15 cellular contexts compared by ENCODE assay signal in the genomic region with DNA sequence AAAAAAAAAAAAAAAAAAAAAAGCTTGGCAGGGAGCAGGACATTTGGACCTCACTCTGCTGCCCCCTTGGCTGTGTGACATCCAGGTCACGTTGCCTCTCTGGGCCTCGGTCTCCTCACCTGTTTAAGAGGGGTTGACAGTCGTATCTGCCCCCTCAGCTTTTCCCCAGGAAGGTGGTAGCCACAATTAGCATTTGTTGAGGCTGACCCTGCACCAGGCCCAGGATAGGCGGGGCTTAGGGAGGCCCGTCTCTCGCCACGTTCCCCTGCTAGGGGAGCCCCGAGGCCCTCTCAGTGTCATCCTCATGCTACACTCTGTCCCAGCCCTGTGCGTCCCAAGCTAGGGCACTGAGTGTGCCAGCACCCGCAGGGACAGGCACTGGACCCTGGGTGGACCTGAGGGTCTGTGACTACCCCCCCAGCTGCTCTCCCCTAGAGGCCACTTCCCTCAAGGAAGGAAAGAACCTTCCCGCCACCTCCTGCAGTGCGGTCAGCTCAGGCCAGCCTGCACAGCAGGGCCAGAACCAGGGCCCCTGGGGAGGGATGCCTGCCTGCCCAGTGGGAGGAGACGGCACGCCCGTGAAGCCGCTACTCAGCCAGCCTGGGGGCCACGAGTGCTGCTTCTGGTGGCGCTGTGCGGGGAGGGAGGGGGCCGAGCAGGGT. TPM values are rescaled to one million over a fixed set of nuclear protein-coding genes. Genes with fewer than 3 reads are reported as not detected.
DNase-seq lines count a peak whose midpoint lies in the region; ATAC-seq, FAIRE-seq and TF ChIP-seq lines count a peak whose summit lies in the region.
"Had no signal": no experiment of that assay in that cellular context is flagged by ENCODE, and none has a peak within 500 bp of the region (broad histone marks: within the 10 kb centered on the region; RNA-seq: fewer than 3 reads in every experiment).

No MANE protein-coding gene starts in this region.

- ATAC-seq in A549, result no peak
- ATAC-seq in stimulated activated naive CD8-positive, alpha-beta T cell treated with anti-CD3 and anti-CD28 coated beads, Interleukin-15, amount 100 ng/mL, for 72 hours, result no peak
- ATAC-seq: stimulated activated effector memory CD8-positive, alpha-beta T cell treated with anti-CD3 and anti-CD28 coated beads, Interleukin-12 subunit alpha, Interleukin-12 subunit beta, amount 100 ng/mL, for 72 hours had no signal

- H3K27me3 Mint-ChIP-seq in stimulated activated naive CD8-positive, alpha-beta T cell treated with anti-CD3 and anti-CD28 coated beads, Interleukin-15, amount 100 ng/mL, for 72 hours, result no peaks in the 10 kb centered on the region
- no peaks in the 10 kb centered on the region for H3K27me3 Mint-ChIP-seq in CD4-positive, alpha-beta memory T cell
- H3K27me3 Mint-ChIP-seq in activated naive CD4-positive, alpha-beta T cell treated with anti-CD3 and anti-CD28 coated beads for 36 hours (ENCODE audit: low read depth), result no peaks in the 10 kb centered on the region

- CTCF ChIA-PET in A549 (lab: Yijun Ruan, JAX) (interaction anchor here (1.0 to 3.4 kb wide), 5 partner anchors 11 to 117 kb away, joined by 3 to 23 read pairs (median 4); no protein-coding TSS in a partner anchor), RWPE1 (lab: Yijun Ruan, JAX) (interaction anchor here (1.9 kb wide), 1 partner anchor 105 kb away, joined by 6 read pairs; no protein-coding TSS in a partner anchor)
- CTCF ChIA-PET in CD4-positive, alpha-beta memory T cell (lab: Charles Lee; ENCODE audit: partially characterized antibody), result interaction anchor here (1.3 to 1.7 kb wide), 3 partner anchors 99 to 117 kb away, joined by 3 to 6 read pairs (median 4); no protein-coding TSS in a partner anchor
- CTCF ChIA-PET in activated naive CD4-positive, alpha-beta T cell treated with anti-CD3 and anti-CD28 coated beads for 36 hours (lab: Charles Lee), result interaction anchor here (0.6 to 1.7 kb wide), 2 partner anchors 96 to 106 kb away, joined by 3 to 8 read pairs; no protein-coding TSS in a partner anchor

- no peak for TF ChIP-seq CTCF in A549 (IDR thresholded peaks at IDR 0.05)
- no peak for TF ChIP-seq CTCF in RWPE1 (conservative IDR thresholded peaks at IDR 0.05; ENCODE audit: low read depth)

- 89% methylated on average over 9 of the region's 20 CpGs for WGBS in A549 (ENCODE audit: missing lambda C conversion rate)

- FAIRE-seq in A549 (lab: Jason Lieb, UNC), result no peak

- H3K27ac ChIP-seq in A549 (peak overlapping the region; percentile 28 to 62; a peak in 5 of 6 replicates), RWPE1 (peak overlapping the region; percentile 99), rectal smooth muscle tissue (ENCODE audit: low read depth, low read length) (peak overlapping the region; percentile 79)
- no peak overlapping the region for H3K27ac ChIP-seq in CD4-positive, alpha-beta memory T cell (ENCODE audit: low read depth, low read length)

- H3K4me3 Mint-ChIP-seq in stimulated activated naive CD8-positive, alpha-beta T cell treated with anti-CD3 and anti-CD28 coated beads, Interleukin-15, amount 100 ng/mL, for 72 hours, result no peak overlapping the region
- no peak overlapping the region for H3K4me3 Mint-ChIP-seq in CD4-positive, alpha-beta memory T cell
- H3K4me3 Mint-ChIP-seq in activated naive CD4-positive, alpha-beta T cell treated with anti-CD3 and anti-CD28 coated beads for 36 hours, result no peak overlapping the region
- H3K4me3 Mint-ChIP-seq: stimulated activated effector memory CD8-positive, alpha-beta T cell treated with anti-CD3 and anti-CD28 coated beads, Interleukin-12 subunit alpha, Interleukin-12 subunit beta, amount 100 ng/mL, for 72 hours had no signal

- H3K9ac ChIP-seq in rectal smooth muscle tissue (ENCODE audit: low read length), result no peak overlapping the region

- no peaks in the 10 kb centered on the region for H3K9me3 Mint-ChIP-seq in stimulated activated naive CD8-positive, alpha-beta T cell treated with anti-CD3 and anti-CD28 coated beads, Interleukin-15, amount 100 ng/mL, for 72 hours
- H3K9me3 Mint-ChIP-seq in CD4-positive, alpha-beta memory T cell, result no peaks in the 10 kb centered on the region
- H3K9me3 Mint-ChIP-seq in activated naive CD4-positive, alpha-beta T cell treated with anti-CD3 and anti-CD28 coated beads for 36 hours, result no peaks in the 10 kb centered on the region
- H3K9me3 Mint-ChIP-seq: stimulated activated effector memory CD8-positive, alpha-beta T cell treated with anti-CD3 and anti-CD28 coated beads, Interleukin-12 subunit alpha, Interleukin-12 subunit beta, amount 100 ng/mL, for 72 hours had no signal

- no peaks in the 10 kb centered on the region for H3K9me3 ChIP-seq in A549
- H3K9me3 ChIP-seq in CD4-positive, alpha-beta memory T cell (ENCODE audit: control insufficient read depth in 1 of 2, low read length in 2 of 2), result no peaks in the 10 kb centered on the region

- H3K4me3 ChIP-seq in A549 (no peak overlapping the region), rectal smooth muscle tissue (ENCODE audit: low read length) (no peak overlapping the region)
- no peak overlapping the region for H3K4me3 ChIP-seq in CD4-positive, alpha-beta memory T cell (ENCODE audit: low read length in 2 of 2)

- H3K4me1 ChIP-seq in A549, result peaks cover 97% of the 10 kb centered on the region
- peaks cover 63% of the 10 kb centered on the region for H3K4me1 ChIP-seq in rectal smooth muscle tissue (ENCODE audit: control insufficient read depth, insufficient read depth, low read length)
- H3K4me1 ChIP-seq in CD4-positive, alpha-beta memory T cell (ENCODE audit: insufficient read depth, low read length), result peaks cover 3% of the 10 kb centered on the region

- DNase-seq in A549 (ENCODE audit: low read depth in 1 of 2, low spot score in 1 of 2), result no peak
- no peak for DNase-seq in RWPE1 (ENCODE audit: low spot score)
- DNase-seq in fibroblast of peridontal ligament (ENCODE audit: extremely low read depth), result peak; percentile 34
- no peak for DNase-seq in stimulated activated naive CD8-positive, alpha-beta T cell treated with anti-CD3 and anti-CD28 coated beads, Interleukin-15, amount 100 ng/mL, for 72 hours
- DNase-seq in CD4-positive, alpha-beta memory T cell, result no peak
- no peak for DNase-seq in NCI-H2107 (lab: John Stamatoyannopoulos, UW)
- no peak for DNase-seq in activated naive CD4-positive, alpha-beta T cell treated with anti-CD3 and anti-CD28 coated beads for 36 hours
- DNase-seq: activated CD4-positive, alpha-beta T cell treated with anti-CD3 and anti-CD28 coated beads, Interleukin-2, amount 50 U/mL, for 1 hour; activated naive CD4-positive, alpha-beta T cell; effector CD8-positive, alpha-beta T cell; NCI-H1048; NCI-H82; SW 1271 had no signal

- H3K36me3 Mint-ChIP-seq in CD4-positive, alpha-beta memory T cell, result peaks cover 0 to 5% of the 10 kb centered on the region in 2 donors
- no peaks in the 10 kb centered on the region for H3K36me3 Mint-ChIP-seq in activated naive CD4-positive, alpha-beta T cell treated with anti-CD3 and anti-CD28 coated beads for 36 hours (ENCODE audit: low read depth)
- H3K36me3 Mint-ChIP-seq: stimulated activated effector memory CD8-positive, alpha-beta T cell treated with anti-CD3 and anti-CD28 coated beads, Interleukin-12 subunit alpha, Interleukin-12 subunit beta, amount 100 ng/mL, for 72 hours had no signal

- POLR2A ChIA-PET in A549 (lab: Yijun Ruan, JAX) (no interaction called here), RWPE1 (lab: Yijun Ruan, JAX; ENCODE audit: low non-redundant PET) (interaction anchor here (0.8 kb wide), 1 partner anchor 26 kb away, joined by 7 read pairs; no protein-coding TSS in a partner anchor)
- POLR2A ChIA-PET in CD4-positive, alpha-beta memory T cell (lab: Charles Lee; ENCODE audit: partially characterized antibody), result interaction anchor here (1.2 kb wide), 1 partner anchor 75 kb away, joined by 4 read pairs; no protein-coding TSS in a partner anchor

- TF ChIP-seq POLR2A in A549 (IDR thresholded peaks at IDR 0.05; ENCODE audit: low read length), result no peak

- TF ChIP-seq EP300 in A549 (IDR thresholded peaks at IDR 0.05), result no peak

- H3K27me3 ChIP-seq in rectal smooth muscle tissue (ENCODE audit: control insufficient read depth, insufficient read depth, low read length), result no peaks in the 10 kb centered on the region
- H3K27me3 ChIP-seq in CD4-positive, alpha-beta memory T cell (ENCODE audit: insufficient read depth, low read length), result no peaks in the 10 kb centered on the region

- intact Hi-C loops in CD4-positive, alpha-beta memory T cell (cut with micrococcal nuclease), result no loop called here
- intact Hi-C loops in activated naive CD4-positive, alpha-beta T cell treated with anti-CD3 and anti-CD28 coated beads for 36 hours (cut with micrococcal nuclease), result no loop called here

- no peak overlapping the region for H3K27ac Mint-ChIP-seq in stimulated activated naive CD8-positive, alpha-beta T cell treated with anti-CD3 and anti-CD28 coated beads, Interleukin-15, amount 100 ng/mL, for 72 hours
- peak overlapping the region in 1 of 7 donors; percentile 35 for H3K27ac Mint-ChIP-seq in CD4-positive, alpha-beta memory T cell
- H3K27ac Mint-ChIP-seq in activated naive CD4-positive, alpha-beta T cell treated with anti-CD3 and anti-CD28 coated beads for 36 hours, result no peak overlapping the region
- H3K27ac Mint-ChIP-seq: stimulated activated effector memory CD8-positive, alpha-beta T cell treated with anti-CD3 and anti-CD28 coated beads, Interleukin-12 subunit alpha, Interleukin-12 subunit beta, amount 100 ng/mL, for 72 hours had no signal

- H3K4me2 ChIP-seq in A549, result no peak overlapping the region

- H3K4me1 Mint-ChIP-seq in stimulated activated naive CD8-positive, alpha-beta T cell treated with anti-CD3 and anti-CD28 coated beads, Interleukin-15, amount 100 ng/mL, for 72 hours, result peaks cover 3% of the 10 kb centered on the region
- H3K4me1 Mint-ChIP-seq in CD4-positive, alpha-beta memory T cell, result peaks cover 0 to 1% (median 0%) of the 10 kb centered on the region in 4 donors
- no peaks in the 10 kb centered on the region for H3K4me1 Mint-ChIP-seq in activated naive CD4-positive, alpha-beta T cell treated with anti-CD3 and anti-CD28 coated beads for 36 hours (ENCODE audit: low read depth)
- H3K4me1 Mint-ChIP-seq: stimulated activated effector memory CD8-positive, alpha-beta T cell treated with anti-CD3 and anti-CD28 coated beads, Interleukin-12 subunit alpha, Interleukin-12 subunit beta, amount 100 ng/mL, for 72 hours had no signal

- no peak for TF ChIP-seq RAD21 in A549 (conservative IDR thresholded peaks at IDR 0.05 in 1 of 2, IDR thresholded peaks at IDR 0.05 in 1 of 2)

- H3K36me3 ChIP-seq in rectal smooth muscle tissue (ENCODE audit: control insufficient read depth, insufficient read depth, low read length), result peaks cover 24% of the 10 kb centered on the region
- no peaks in the 10 kb centered on the region for H3K36me3 ChIP-seq in CD4-positive, alpha-beta memory T cell (ENCODE audit: insufficient read depth, low read length)

RNA-seq across cellular contexts. Expression of gene PPARA, which starts 38.5 kb away (rescaled TPM):
- 2.8 and 3.7 TPM in 2 replicates for polyA plus RNA-seq in A549 (2011; rRNA removed)
- 0.99 and 1.5 TPM in 2 replicates for polyA plus RNA-seq in A549 (2012; cell fraction: cytosol; rRNA removed)
- 0.36 and 0.67 TPM in 2 replicates for polyA plus RNA-seq in A549 (2012; cell fraction: nucleus; rRNA removed)
- polyA plus RNA-seq in A549 (2017; fragmentation: RNase III; extraction: RNeasy Plus Mini Kit Qiagen cat#74134 plus additional on column Dnase treatment), result 2.4 to 2.7 TPM (median 2.6 TPM) in 3 replicates
- polyA minus RNA-seq in A549 (2011; rRNA and poly(A)+ RNA removed), result 8.7 and 10.8 TPM in 2 replicates
- 10 to 100 TPM; 21.3 to 23.2 TPM for total RNA-seq in CD4-positive, alpha-beta memory T cell
- polyA plus RNA-seq in CD4-positive, alpha-beta memory T cell, result 1 to 10 TPM in 1 of 2 donors, under 1 TPM in 1; 0.91 to 5.8 TPM
- 1 to 10 TPM; 4.9 to 6.5 TPM for total RNA-seq in activated naive CD4-positive, alpha-beta T cell treated with anti-CD3 and anti-CD28 coated beads for 36 hours
